ENCODE assay signal across 8 cellular contexts in the genomic region with DNA sequence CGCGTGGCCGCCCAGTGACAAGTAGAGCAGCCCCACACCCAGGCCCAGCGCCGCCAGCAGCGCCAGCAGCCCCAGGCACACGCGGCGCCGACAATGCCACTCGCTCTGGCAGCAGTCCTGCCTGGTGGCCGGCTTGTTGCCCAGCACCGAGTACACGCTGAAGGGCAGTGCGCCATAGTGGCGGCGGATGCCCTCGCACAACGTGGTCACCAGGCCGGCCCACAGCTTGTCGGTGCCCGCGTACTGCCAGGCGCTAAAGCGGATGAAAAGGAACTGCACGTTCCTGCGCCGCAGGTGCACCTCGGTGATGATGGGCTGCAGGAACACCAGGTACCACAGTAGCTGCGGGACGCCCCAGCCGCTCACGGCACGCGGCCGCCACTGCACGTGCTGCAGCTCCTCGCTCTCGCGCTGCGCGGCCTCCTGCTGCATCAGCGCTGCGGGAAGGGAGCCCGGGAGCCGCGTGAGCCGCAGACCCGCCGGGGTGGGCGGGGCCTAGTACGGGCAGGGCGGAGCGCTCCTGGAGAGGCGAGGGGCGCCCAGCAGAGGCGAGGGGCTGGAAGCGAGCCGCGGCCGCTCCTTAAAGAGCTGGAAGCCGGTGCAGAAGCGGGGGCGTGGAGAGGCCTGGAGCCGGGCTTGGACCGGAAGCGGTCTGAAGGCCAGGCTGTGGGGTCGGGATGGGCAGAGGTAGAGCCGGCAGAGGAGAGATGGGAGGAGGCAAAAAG. TPM values are rescaled to one million over a fixed set of nuclear protein-coding genes. Genes with fewer than 3 reads are reported as not detected.
DNase-seq lines count a peak whose midpoint lies in the region; ATAC-seq and TF ChIP-seq lines count a peak whose summit lies in the region.

No MANE protein-coding gene starts in this region.

- peaks cover 13% of the 10 kb centered on the region for H3K4me1 Mint-ChIP-seq in endothelial cell (ENCODE audit: unreplicated experiment)
- H3K4me1 Mint-ChIP-seq in CD14-positive monocyte: peaks cover 18% of the 10 kb centered on the region

- H3K27ac Mint-ChIP-seq in endothelial cell (ENCODE audit: unreplicated experiment) (no peak overlapping the region), CD14-positive monocyte (no peak overlapping the region)

- H3K9me3 Mint-ChIP-seq in endothelial cell (ENCODE audit: unreplicated experiment) (no peaks in the 10 kb centered on the region), CD14-positive monocyte (peaks cover 0 to 18% (median 10%) of the 10 kb centered on the region in 7 donors)

- H3K9me3 ChIP-seq in HEK293 (ENCODE audit: control insufficient read depth, insufficient read depth, low read depth, low read length): no peaks in the 10 kb centered on the region
- no peaks in the 10 kb centered on the region for H3K9me3 ChIP-seq in mucosa of descending colon

- H3K4me3 ChIP-seq in HEK293 (ENCODE audit: low read depth, low read length) (no peak overlapping the region), mucosa of descending colon (no peak overlapping the region)

- H3K27me3 Mint-ChIP-seq in endothelial cell (ENCODE audit: unreplicated experiment): peaks cover 33% of the 10 kb centered on the region
- peaks cover 46 to 71% (median 62%) of the 10 kb centered on the region in 3 donors for H3K27me3 Mint-ChIP-seq in CD14-positive monocyte (ENCODE audit: low read depth in 3 of 3)

- H3K36me3 Mint-ChIP-seq in endothelial cell (ENCODE audit: low read depth, unreplicated experiment) (peaks cover 4% of the 10 kb centered on the region), CD14-positive monocyte (peaks cover 0 to 7% of the 10 kb centered on the region in 2 donors)

- H3K36me3 ChIP-seq in HEK293 (ENCODE audit: control insufficient read depth in 2 of 2, insufficient read depth in 1 of 2, low read length in 2 of 2) (no peaks in the 10 kb centered on the region), mucosa of descending colon (ENCODE audit: low read depth) (no peaks in the 10 kb centered on the region)

- CTCF ChIA-PET in HEK293 (lab: Yijun Ruan, JAX): interaction anchor here (0.7 to 2.0 kb wide), 4 partner anchors 10 to 50 kb away, joined by 3 to 6 read pairs (median 4); partner anchors contain the start of genes BLOC1S3 and TRAPPC6A

- H3K4me1 ChIP-seq in HEK293 (ENCODE audit: control insufficient read depth, insufficient read depth, low read length) (peaks cover 2% of the 10 kb centered on the region; the same call in 1 of the 2 replicates), mucosa of descending colon (ENCODE audit: low read depth) (peaks cover 31% of the 10 kb centered on the region)

- intact Hi-C loops in mucosa of descending colon (cut with DNase I, micrococcal nuclease): no loop called here
- intact Hi-C loops in CD14-positive monocyte (cut with micrococcal nuclease): no loop called here

- H3K27ac ChIP-seq in HEK293 (ENCODE audit: extremely low read depth, low read depth, low read length) (no peak overlapping the region), substantia nigra (ENCODE audit: low read depth, low read length, poor library complexity, severe bottlenecking) (no peak overlapping the region)

- peak; percentile 39 to 45 for DNase-seq in activated CD4-positive, alpha-beta T cell treated with anti-CD3 and anti-CD28 coated beads, Interleukin-2, amount 50 U/mL, for 48 hours
- DNase-seq in endothelial cell (ENCODE audit: low spot score) (peak; percentile 71), mucosa of descending colon (peak in 1 of 3 donors; percentile 55), substantia nigra (lab: John Stamatoyannopoulos, UW) (peak in 37 of 49 donors; percentile 10 to 74 (median 39)), CD14-positive monocyte (ENCODE audit: low spot score) (no peak), SIG-M5 treated with dmso at 0.1 percent for 504 hours (lab: John Stamatoyannopoulos, UW; ENCODE audit: unreplicated experiment) (no peak)

- peak; percentile 30 for ATAC-seq in mucosa of descending colon
- ATAC-seq in HG03460 (IDR thresholded peaks at IDR 0.05; ENCODE audit: unreplicated experiment): no peak

- TF ChIP-seq CTCF in HEK293 (tag by site-specific recombination; IDR thresholded peaks at IDR 0.05) (no peak), endothelial cell (IDR thresholded peaks at IDR 0.05; ENCODE audit: unreplicated experiment) (no peak), mucosa of descending colon (IDR thresholded peaks at IDR 0.05) (no peak), CD14-positive monocyte (IDR thresholded peaks at IDR 0.05) (no peak)

- POLR2A ChIA-PET in HEK293 (lab: Yijun Ruan, JAX): interaction anchor here (1.1 to 2.2 kb wide), 3 partner anchors 25 to 152 kb away, joined by 3 to 11 read pairs (median 8); partner anchors contain the start of genes BLOC1S3 and TRAPPC6A

- H3K4me3 Mint-ChIP-seq in endothelial cell (ENCODE audit: unreplicated experiment) (peak overlapping the region; percentile 81), CD14-positive monocyte (peak overlapping the region in 1 of 2 donors; percentile 88)

TF ChIP-seq in HEK293, 187 proteins besides CTCF, POLR2A, EP300 and RAD21 (continues in another document):
- TF ChIP-seq ZNF10 (tag by site-specific recombination; IDR thresholded peaks at IDR 0.05): no peak
- 0 out of 2 replicates have a peak, but pooled peaks have one; percentile 23 for TF ChIP-seq SALL2 (tag by site-specific recombination; IDR thresholded peaks at IDR 0.05; ENCODE audit: borderline replicate concordance)
- TF ChIP-seq SCRT1 (tag by site-specific recombination; IDR thresholded peaks at IDR 0.05; ENCODE audit: borderline replicate concordance): no peak
- no peak for TF ChIP-seq ZNF140 (tag by site-specific recombination; IDR thresholded peaks at IDR 0.05)
- TF ChIP-seq ZNF404 (tag by site-specific recombination; IDR thresholded peaks at IDR 0.05): no peak
- TF ChIP-seq PRDM1 (tag by site-specific recombination; IDR thresholded peaks at IDR 0.05): no peak
- TF ChIP-seq KLF9 (tag by site-specific recombination; IDR thresholded peaks at IDR 0.05; ENCODE audit: low read depth): 0 out of 2 replicates have a peak, but pooled peaks have one; percentile 20
- no peak for TF ChIP-seq KLF8 (tag by site-specific recombination; IDR thresholded peaks at IDR 0.05)
- TF ChIP-seq ZIC2 (tag by site-specific recombination; IDR thresholded peaks at IDR 0.05): peak; percentile 94
- TF ChIP-seq YY1 (tag by site-specific recombination; IDR thresholded peaks at IDR 0.05): no peak
- TF ChIP-seq, protein P1, sequence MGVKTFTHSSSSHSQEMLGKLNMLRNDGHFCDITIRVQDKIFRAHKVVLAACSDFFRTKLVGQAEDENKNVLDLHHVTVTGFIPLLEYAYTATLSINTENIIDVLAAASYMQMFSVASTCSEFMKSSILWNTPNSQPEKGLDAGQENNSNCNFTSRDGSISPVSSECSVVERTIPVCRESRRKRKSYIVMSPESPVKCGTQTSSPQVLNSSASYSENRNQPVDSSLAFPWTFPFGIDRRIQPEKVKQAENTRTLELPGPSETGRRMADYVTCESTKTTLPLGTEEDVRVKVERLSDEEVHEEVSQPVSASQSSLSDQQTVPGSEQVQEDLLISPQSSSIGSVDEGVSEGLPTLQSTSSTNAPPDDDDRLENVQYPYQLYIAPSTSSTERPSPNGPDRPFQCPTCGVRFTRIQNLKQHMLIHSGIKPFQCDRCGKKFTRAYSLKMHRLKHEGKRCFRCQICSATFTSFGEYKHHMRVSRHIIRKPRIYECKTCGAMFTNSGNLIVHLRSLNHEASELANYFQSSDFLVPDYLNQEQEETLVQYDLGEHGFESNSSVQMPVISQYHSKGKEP (tag by site-specific recombination; IDR thresholded peaks at IDR 0.05): peak; percentile 86
- no peak for TF ChIP-seq ZNF2 (tag by site-specific recombination; IDR thresholded peaks at IDR 0.05)
- peak; percentile 61 for TF ChIP-seq ZBTB26 (tag by site-specific recombination; optimal IDR thresholded peaks at IDR 0.05)
- 0 out of 2 replicates have a peak, but pooled peaks have one; percentile 21 for TF ChIP-seq HIC1 (tag by site-specific recombination; IDR thresholded peaks at IDR 0.05)
- peak; percentile 57 for TF ChIP-seq ZBTB20 (tag by site-specific recombination; IDR thresholded peaks at IDR 0.05)
- TF ChIP-seq GLIS1 (tag by site-specific recombination; IDR thresholded peaks at IDR 0.05): peak; percentile 70
- TF ChIP-seq ZFHX2 (tag by site-specific recombination; conservative IDR thresholded peaks at IDR 0.05): peak; percentile 82

RNA-seq across cellular contexts. Expression of gene NKPD1, which starts 7.3 kb away (rescaled TPM):
- total RNA-seq in endothelial cell (ENCODE audit: unreplicated experiment) (0.67 TPM), mucosa of descending colon (not detected)
- polyA plus RNA-seq in CD14-positive monocyte: not detected

RNA-seq across cellular contexts. Expression of gene TRAPPC6A, which starts 24.5 kb away (rescaled TPM):
- total RNA-seq in endothelial cell (ENCODE audit: unreplicated experiment) (86.2 TPM), mucosa of descending colon (10 to 100 TPM; 29.0 to 45.1 (median 37.4) TPM)
- 10 to 100 TPM; 63.4 to 82.7 TPM for polyA plus RNA-seq in CD14-positive monocyte

RNA-seq across cellular contexts. Expression of gene BLOC1S3, which starts 25.1 kb away (rescaled TPM):
- 22.7 TPM for total RNA-seq in endothelial cell (ENCODE audit: unreplicated experiment)
- 10 to 100 TPM in 2 of 3 donors, 1 to 10 TPM in 1; 9.8 to 12.3 (median 11.6) TPM for total RNA-seq in mucosa of descending colon
- 1 to 10 TPM; 2.9 to 4.7 TPM for polyA plus RNA-seq in CD14-positive monocyte

Comparison
In these comparisons a context has a peak if more than half of its experiments do, and no peak if none do; other contexts are left out.
1. DNase-seq: peak in activated CD4-positive, alpha-beta T cell treated with anti-CD3 and anti-CD28 coated beads, Interleukin-2, amount 50 U/mL, for 48 hours (2 of 2), endothelial cell (single experiment) and substantia nigra (37 of 49); none in CD14-positive monocyte (single experiment) and SIG-M5 treated with dmso at 0.1 percent for 504 hours (single experiment).